Comparison of ENCODE assay signal across 8 cellular contexts in the genomic region with DNA sequence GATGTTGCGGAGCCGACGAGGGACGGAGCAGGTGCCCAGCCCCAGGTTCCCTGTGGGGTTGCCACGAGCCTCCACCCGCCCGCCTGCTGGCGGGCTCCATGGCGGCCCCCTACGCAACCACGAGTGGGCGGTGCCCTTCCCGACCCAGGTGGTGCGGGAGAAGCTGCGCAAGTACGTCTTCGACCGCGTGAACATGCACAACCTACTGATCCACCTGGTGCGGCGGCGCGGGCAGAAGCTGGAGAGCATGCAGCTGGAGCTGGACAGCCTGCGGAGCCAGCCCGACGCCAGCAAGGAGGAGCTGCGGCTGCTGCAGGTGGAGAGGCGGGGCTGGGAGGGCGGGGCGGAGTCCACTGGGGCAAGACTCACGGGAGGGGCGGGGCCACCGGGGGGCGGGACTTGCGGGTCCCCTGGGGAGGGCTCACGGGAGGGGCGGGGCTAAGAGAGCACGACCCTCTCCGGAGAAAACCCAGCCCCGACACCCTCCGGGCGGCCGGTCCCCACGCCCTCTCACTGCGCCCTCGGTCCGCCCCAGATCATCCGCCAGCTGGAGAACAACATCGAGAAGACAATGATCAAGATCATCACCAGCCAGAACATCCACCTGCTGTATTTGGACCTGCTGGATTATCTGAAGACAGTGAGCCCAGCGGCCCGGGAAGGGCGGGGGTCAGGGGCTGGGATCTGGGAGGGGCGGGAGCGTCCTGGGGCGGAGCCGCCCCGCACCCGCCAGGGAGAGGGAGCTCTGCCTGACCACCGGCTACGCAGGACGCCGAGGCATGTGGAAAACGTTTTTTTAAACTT. TPM values are rescaled to one million over a fixed set of nuclear protein-coding genes. Genes with fewer than 3 reads are reported as not detected.
DNase-seq lines count a peak whose midpoint lies in the region; ATAC-seq and TF ChIP-seq lines count a peak whose summit lies in the region.

No MANE protein-coding gene starts in this region.

- H3K36me3 Mint-ChIP-seq in activated naive CD8-positive, alpha-beta T cell, result no peaks in the 10 kb centered on the region
- H3K36me3 Mint-ChIP-seq in progenitor cell of endocrine pancreas (ENCODE audit: insufficient read depth), result no peaks in the 10 kb centered on the region

- 0 to 1% (median 1%) methylated on average over 10 to 63 of the region's 63 CpGs for WGBS in heart left ventricle, 4 donors

- intact Hi-C loops in heart left ventricle (cut with DNase I), result loop anchor here in 4 of 10 donors (5.0 to 10.0 kb wide), 3 partner anchors 37 to 142 kb away; a partner anchor contains a TSS

- ATAC-seq in GM19395 (IDR thresholded peaks at IDR 0.05; ENCODE audit: unreplicated experiment) (peak; percentile 48), heart left ventricle (peak; percentile 59 to 80 (median 66))

- TF ChIP-seq POLR2A in heart left ventricle (IDR thresholded peaks at IDR 0.05), result no peak

- TF ChIP-seq CTCF in heart left ventricle (IDR thresholded peaks at IDR 0.05) (no peak), progenitor cell of endocrine pancreas (IDR thresholded peaks at IDR 0.05; ENCODE audit: unreplicated experiment) (no peak)

- peaks cover 0 to 3% (median 0%) of the 10 kb centered on the region in 9 donors for H3K36me3 ChIP-seq in heart left ventricle

- H3K4me1 Mint-ChIP-seq in activated naive CD8-positive, alpha-beta T cell (ENCODE audit: low read depth), result peaks cover 19% of the 10 kb centered on the region
- peaks cover 26% of the 10 kb centered on the region for H3K4me1 Mint-ChIP-seq in progenitor cell of endocrine pancreas (ENCODE audit: low read depth)

- peak overlapping the region; percentile 11 to 62 (median 48) for H3K4me3 ChIP-seq in heart left ventricle

- H3K9me3 ChIP-seq in heart left ventricle, result no peaks in the 10 kb centered on the region

- DNase-seq in A172 (ENCODE audit: low spot score) (peak; percentile 77), NCI-H1417 (lab: John Stamatoyannopoulos, UW) (peak; percentile 79 to 97 (median 96)), SW 1271 (lab: John Stamatoyannopoulos, UW) (peak; percentile 75 to 85), heart left ventricle (peak; percentile 76 to 92 (median 86)), progenitor cell of endocrine pancreas (ENCODE audit: low spot score, unreplicated experiment) (peak; percentile 91), ureter (ENCODE audit: low spot score) (peak; percentile 80)

- no peaks in the 10 kb centered on the region for H3K9me3 Mint-ChIP-seq in activated naive CD8-positive, alpha-beta T cell (ENCODE audit: low read depth)
- H3K9me3 Mint-ChIP-seq in progenitor cell of endocrine pancreas (ENCODE audit: low read depth), result no peaks in the 10 kb centered on the region

- no peaks in the 10 kb centered on the region for H3K27me3 Mint-ChIP-seq in activated naive CD8-positive, alpha-beta T cell
- no peaks in the 10 kb centered on the region for H3K27me3 Mint-ChIP-seq in progenitor cell of endocrine pancreas

- peak overlapping the region; percentile 79 for H3K4me3 Mint-ChIP-seq in activated naive CD8-positive, alpha-beta T cell
- peak overlapping the region; percentile 87 for H3K4me3 Mint-ChIP-seq in progenitor cell of endocrine pancreas (ENCODE audit: low read depth)

- no peak overlapping the region for H3K27ac Mint-ChIP-seq in activated naive CD8-positive, alpha-beta T cell
- peak overlapping the region; percentile 89 for H3K27ac Mint-ChIP-seq in progenitor cell of endocrine pancreas

- H3K4me1 ChIP-seq in heart left ventricle, result peaks cover 4 to 52% (median 33%) of the 10 kb centered on the region in 12 donors

- peaks cover 6 to 55% (median 15%) of the 10 kb centered on the region in 9 donors for H3K27me3 ChIP-seq in heart left ventricle

- H3K27ac ChIP-seq in heart left ventricle, result peak overlapping the region in 7 of 12 donors; percentile 22 to 52 (median 39)

RNA-seq across cellular contexts. Expression of a gene that starts 3.9 kb away (rescaled TPM):
- 0.45 and 0.55 TPM in 2 replicates for total RNA-seq in A172 (2014; rRNA removed; shearing (Covaris generic))
- total RNA-seq in heart left ventricle, result 1 to 10 TPM in 7 of 9 donors, under 1 TPM in 2; 0.64 to 3.8 (median 1.4) TPM
- polyA plus RNA-seq in heart left ventricle, result 1 to 10 TPM in 1 of 2 donors, under 1 TPM in 1; 0.32 to 4.7 TPM
- total RNA-seq in progenitor cell of endocrine pancreas, result 9.0 and 9.5 TPM in 2 replicates
- 0.18 TPM for total RNA-seq in ureter

RNA-seq across cellular contexts. Expression of a gene that starts 7.7 kb away (rescaled TPM):
- 138 and 144 TPM in 2 replicates for total RNA-seq in A172 (2014; rRNA removed; shearing (Covaris generic))
- total RNA-seq in heart left ventricle (10 to 100 TPM; 59.4 to 82.2 (median 71.6) TPM), progenitor cell of endocrine pancreas (129 and 130 TPM in 2 replicates), ureter (60.2 TPM)
- polyA plus RNA-seq in heart left ventricle, result 10 to 100 TPM; 63.5 to 90.8 TPM

RNA-seq across cellular contexts. Expression of a gene that starts 8.9 kb away (rescaled TPM):
- total RNA-seq in A172 (2014; rRNA removed; shearing (Covaris generic)), result 74.4 and 101 TPM in 2 replicates
- 100 to 1,000 TPM in 1 of 9 donors, 10 to 100 TPM in 8; 45.6 to 122 (median 63.3) TPM for total RNA-seq in heart left ventricle
- 100 to 1,000 TPM in 1 of 2 donors, 10 to 100 TPM in 1; 86.1 to 116 TPM for polyA plus RNA-seq in heart left ventricle
- total RNA-seq in progenitor cell of endocrine pancreas, result 57.8 and 62.2 TPM in 2 replicates
- total RNA-seq in ureter, result 80.8 TPM

RNA-seq across cellular contexts. Expression of a gene that starts 35.7 kb away (rescaled TPM):
- not detected in 2 replicates for total RNA-seq in A172 (2014; rRNA removed; shearing (Covaris generic))
- total RNA-seq in heart left ventricle (1 to 10 TPM in 3 of 9 donors, under 1 TPM in 2, not detected in 4; 0.64 to 2.8 (median 1.2) TPM), progenitor cell of endocrine pancreas (not detected in 2 replicates), ureter (not detected)
- 1 to 10 TPM in 1 of 2 donors, under 1 TPM in 1; 0.65 to 2.4 TPM for polyA plus RNA-seq in heart left ventricle

RNA-seq across cellular contexts. Expression of a gene that starts 42.0 kb away (rescaled TPM):
- total RNA-seq in A172 (2014; rRNA removed; shearing (Covaris generic)), result not detected in 2 replicates
- total RNA-seq in heart left ventricle (not detected), progenitor cell of endocrine pancreas (not detected in 2 replicates), ureter (not detected)
- not detected for polyA plus RNA-seq in heart left ventricle

Comparison
In these comparisons a context has a peak if more than half of its experiments do, and no peak if none do; other contexts are left out.
1. Peak in every context shown above with its lines: DNase-seq, ATAC-seq, H3K4me3 ChIP-seq and H3K27ac ChIP-seq.